In the genomic region with DNA sequence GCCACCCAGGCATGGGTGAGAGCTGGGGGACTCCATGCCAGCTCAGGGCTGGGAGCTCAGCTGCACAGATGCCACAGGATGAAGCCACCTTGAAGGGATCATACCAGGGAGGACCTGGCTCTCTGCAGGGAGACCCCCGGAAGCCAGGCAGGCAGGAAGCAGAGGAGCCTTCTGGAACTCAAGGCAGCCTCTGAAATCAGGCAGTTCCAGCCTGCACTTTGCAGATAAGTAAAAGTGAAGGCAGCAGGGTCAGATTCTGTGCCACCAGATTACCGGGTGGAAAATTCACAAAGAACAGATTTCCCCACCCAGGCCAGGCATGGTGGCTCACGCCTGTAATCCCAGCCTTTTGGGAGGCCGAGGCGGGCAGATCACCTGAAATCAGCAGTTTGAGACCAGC, we compare ENCODE assay signal across 10 cellular contexts. TPM values are rescaled to one million over a fixed set of nuclear protein-coding genes. Genes with fewer than 3 reads are reported as not detected.
A peak's percentile ranks its signal among the peaks of the same experiment; 100 is the strongest.
DNase-seq lines count a peak whose midpoint lies in the region; ATAC-seq and TF ChIP-seq lines count a peak whose summit lies in the region.
"Had no signal": no experiment of that assay in that cellular context is flagged by ENCODE, and none has a peak within 500 bp of the region (broad histone marks: within the 10 kb centered on the region; RNA-seq: fewer than 3 reads in every experiment).

No MANE protein-coding gene starts in this region.

- peaks cover 17% of the 10 kb centered on the region for H3K36me3 Mint-ChIP-seq in activated CD8-positive, alpha-beta T cell treated with anti-CD3 and anti-CD28 coated beads, Interleukin-2, amount 10 ng/mL, durations not matched to agents 7 days and 5 days (ENCODE audit: low read depth)
- H3K36me3 Mint-ChIP-seq in naive thymus-derived CD8-positive, alpha-beta T cell: peaks cover 0 to 9% (median 0%) of the 10 kb centered on the region in 3 donors

- peaks cover 55% of the 10 kb centered on the region for H3K4me1 ChIP-seq in BLaER1

- peak overlapping the region; percentile 99 for H3K4me2 ChIP-seq in BLaER1

- no peaks in the 10 kb centered on the region for H3K9me3 ChIP-seq in BLaER1

- H3K27me3 Mint-ChIP-seq in activated CD8-positive, alpha-beta T cell treated with anti-CD3 and anti-CD28 coated beads, Interleukin-2, amount 10 ng/mL, durations not matched to agents 7 days and 5 days (ENCODE audit: low read depth): no peaks in the 10 kb centered on the region
- H3K27me3 Mint-ChIP-seq in naive thymus-derived CD8-positive, alpha-beta T cell: peaks cover 0 to 6% (median 0%) of the 10 kb centered on the region in 5 donors

- no peak for ATAC-seq in activated CD8-positive, alpha-beta T cell treated with anti-CD3 and anti-CD28 coated beads, Interleukin-2, amount 10 ng/mL, durations not matched to agents 7 days and 5 days
- no peak for ATAC-seq in naive thymus-derived CD8-positive, alpha-beta T cell
- no peak for ATAC-seq in GM21390 (IDR thresholded peaks at IDR 0.05; ENCODE audit: unreplicated experiment)
- ATAC-seq in HG03378 (IDR thresholded peaks at IDR 0.05; ENCODE audit: unreplicated experiment): no peak

- peaks cover 75% of the 10 kb centered on the region for H4K20me1 ChIP-seq in BLaER1

- H3K4me3 ChIP-seq in BLaER1 (no peak overlapping the region), HFF-Myc (replicated peaks; ENCODE audit: low read depth, low read length) (peak overlapping the region; percentile 95)

- POLR2A ChIA-PET in activated CD8-positive, alpha-beta T cell treated with anti-CD3 and anti-CD28 coated beads, Interleukin-2, amount 10 ng/mL, durations not matched to agents 7 days and 5 days (lab: Charles Lee): interaction anchor here (0.5 to 0.7 kb wide), 2 partner anchors 10 to 20 kb away, joined by 3 read pairs; no protein-coding TSS in a partner anchor
- POLR2A ChIA-PET in naive thymus-derived CD8-positive, alpha-beta T cell (lab: Charles Lee): interaction anchor here (0.7 to 22.1 kb wide), 8 partner anchors 11 to 250 kb away, joined by 3 to 1566 read pairs (median 9); a partner anchor contains a TSS

- no peaks in the 10 kb centered on the region for H3K27me3 ChIP-seq in BLaER1

- peaks cover 45% of the 10 kb centered on the region for H3K4me1 Mint-ChIP-seq in activated CD8-positive, alpha-beta T cell treated with anti-CD3 and anti-CD28 coated beads, Interleukin-2, amount 10 ng/mL, durations not matched to agents 7 days and 5 days (ENCODE audit: low read depth)
- peaks cover 20 to 55% (median 50%) of the 10 kb centered on the region in 4 donors for H3K4me1 Mint-ChIP-seq in naive thymus-derived CD8-positive, alpha-beta T cell

- H3K27ac Mint-ChIP-seq in activated CD8-positive, alpha-beta T cell treated with anti-CD3 and anti-CD28 coated beads, Interleukin-2, amount 10 ng/mL, durations not matched to agents 7 days and 5 days: peak overlapping the region; percentile 70
- peak overlapping the region in 4 of 10 donors; percentile 11 to 74 (median 28) for H3K27ac Mint-ChIP-seq in naive thymus-derived CD8-positive, alpha-beta T cell

- CTCF ChIA-PET in activated CD8-positive, alpha-beta T cell treated with anti-CD3 and anti-CD28 coated beads, Interleukin-2, amount 10 ng/mL, durations not matched to agents 7 days and 5 days (lab: Charles Lee): no interaction called here

- DNase-seq in HFF-Myc (ENCODE audit: extremely low read depth, low read depth): no peak
- DNase-seq in activated CD8-positive, alpha-beta T cell treated with anti-CD3 and anti-CD28 coated beads, Interleukin-2, amount 10 ng/mL, durations not matched to agents 7 days and 5 days: no peak
- no peak for DNase-seq in naive thymus-derived CD8-positive, alpha-beta T cell
- DNase-seq in LoVo (ENCODE audit: low spot score): no peak
- no peak for DNase-seq in iPS-NIHi11 (ENCODE audit: low spot score)
- DNase-seq: activated CD8-positive, alpha-beta memory T cell treated with anti-CD3 and anti-CD28 coated beads for 24 hours; NCI-H1092 treated with DMSO at 0.1 percent for 48 hours had no signal

- H3K4me3 Mint-ChIP-seq in activated CD8-positive, alpha-beta T cell treated with anti-CD3 and anti-CD28 coated beads, Interleukin-2, amount 10 ng/mL, durations not matched to agents 7 days and 5 days: peak overlapping the region; percentile 90
- H3K4me3 Mint-ChIP-seq in naive thymus-derived CD8-positive, alpha-beta T cell: peak overlapping the region; percentile 86 to 94 (median 90)

- peaks cover 55% of the 10 kb centered on the region for H3K36me3 ChIP-seq in BLaER1

- no peak for TF ChIP-seq CTCF in HFF-Myc (IDR thresholded peaks at IDR 0.05; ENCODE audit: low read depth, low read length, missing control alignments)

- no peaks in the 10 kb centered on the region for H3K9me3 Mint-ChIP-seq in activated CD8-positive, alpha-beta T cell treated with anti-CD3 and anti-CD28 coated beads, Interleukin-2, amount 10 ng/mL, durations not matched to agents 7 days and 5 days (ENCODE audit: insufficient read depth)
- no peaks in the 10 kb centered on the region for H3K9me3 Mint-ChIP-seq in naive thymus-derived CD8-positive, alpha-beta T cell

- peak overlapping the region; percentile 51 for H3K27ac ChIP-seq in BLaER1

- H3K9ac ChIP-seq in BLaER1: peak overlapping the region; percentile 99

RNA-seq across cellular contexts. Expression of a gene that starts 2.5 kb away (rescaled TPM):
- 100 to 1,000 TPM; 153 to 160 TPM for total RNA-seq in activated CD8-positive, alpha-beta T cell treated with anti-CD3 and anti-CD28 coated beads, Interleukin-2, amount 10 ng/mL, durations not matched to agents 7 days and 5 days
- total RNA-seq in naive thymus-derived CD8-positive, alpha-beta T cell: 100 to 1,000 TPM; 331 to 365 TPM
- 10 to 100 TPM; 37.9 to 77.0 (median 52.0) TPM for polyA plus RNA-seq in naive thymus-derived CD8-positive, alpha-beta T cell

RNA-seq across cellular contexts. Expression of a gene that starts 2.9 kb away (rescaled TPM):
- total RNA-seq in activated CD8-positive, alpha-beta T cell treated with anti-CD3 and anti-CD28 coated beads, Interleukin-2, amount 10 ng/mL, durations not matched to agents 7 days and 5 days: not detected
- total RNA-seq in naive thymus-derived CD8-positive, alpha-beta T cell: not detected
- polyA plus RNA-seq in naive thymus-derived CD8-positive, alpha-beta T cell: not detected

RNA-seq across cellular contexts. Expression of a gene that starts 8.0 kb away (rescaled TPM):
- 100 to 1,000 TPM; 417 to 455 TPM for total RNA-seq in activated CD8-positive, alpha-beta T cell treated with anti-CD3 and anti-CD28 coated beads, Interleukin-2, amount 10 ng/mL, durations not matched to agents 7 days and 5 days
- total RNA-seq in naive thymus-derived CD8-positive, alpha-beta T cell: 100 to 1,000 TPM; 211 to 216 TPM
- polyA plus RNA-seq in naive thymus-derived CD8-positive, alpha-beta T cell: 100 to 1,000 TPM; 498 to 693 (median 515) TPM

RNA-seq across cellular contexts. Expression of a gene that starts 18.2 kb away (rescaled TPM):
- total RNA-seq in activated CD8-positive, alpha-beta T cell treated with anti-CD3 and anti-CD28 coated beads, Interleukin-2, amount 10 ng/mL, durations not matched to agents 7 days and 5 days: not detected
- not detected for total RNA-seq in naive thymus-derived CD8-positive, alpha-beta T cell
- not detected for polyA plus RNA-seq in naive thymus-derived CD8-positive, alpha-beta T cell

RNA-seq across cellular contexts. Expression of a gene that starts 21.5 kb away (rescaled TPM):
- total RNA-seq in activated CD8-positive, alpha-beta T cell treated with anti-CD3 and anti-CD28 coated beads, Interleukin-2, amount 10 ng/mL, durations not matched to agents 7 days and 5 days: 10 to 100 TPM; 76.6 to 77.5 TPM
- 100 to 1,000 TPM; 221 to 232 TPM for total RNA-seq in naive thymus-derived CD8-positive, alpha-beta T cell
- 10 to 100 TPM in 1 of 3 donors, 1 to 10 TPM in 2; 4.2 to 14.4 (median 8.7) TPM for polyA plus RNA-seq in naive thymus-derived CD8-positive, alpha-beta T cell
